ENCODE assay signal across 8 cellular contexts in the genomic region with DNA sequence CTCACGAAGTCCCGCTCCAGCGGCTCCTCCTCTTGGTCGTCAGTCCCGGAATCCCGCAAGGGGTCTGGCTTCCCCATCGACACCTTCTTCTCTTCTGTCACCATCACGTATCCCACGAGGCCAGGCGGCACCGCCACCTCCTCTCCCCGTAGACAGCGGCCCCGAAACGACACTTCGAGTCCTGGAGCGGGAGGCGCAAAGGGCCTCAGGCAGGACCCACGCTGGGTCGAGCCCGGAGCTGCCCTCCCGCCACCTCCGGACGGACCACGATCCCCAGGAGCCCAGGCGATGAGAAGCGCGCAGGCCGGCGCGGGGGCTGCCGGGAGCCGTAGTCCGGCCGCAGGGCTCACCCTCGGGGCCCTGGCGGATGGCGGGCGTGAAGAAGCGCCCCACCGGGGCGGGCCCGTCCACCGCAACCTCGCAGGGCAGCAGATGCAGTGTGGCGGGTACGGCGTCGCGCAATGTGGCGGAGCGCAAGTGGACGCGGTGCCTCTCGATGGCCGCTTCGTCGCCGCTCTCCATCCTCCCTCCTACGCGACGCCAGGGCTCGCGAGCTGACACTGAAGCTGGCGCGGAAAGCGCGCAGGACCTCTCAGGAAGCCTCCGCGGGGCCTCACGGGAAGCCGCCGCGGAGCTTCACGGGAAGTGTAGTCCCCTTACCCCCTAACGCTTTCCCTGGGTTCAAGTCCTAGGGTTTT.
DNase-seq lines count a peak whose midpoint lies in the region; ATAC-seq and FAIRE-seq lines count a peak whose summit lies in the region.

RNASEH2C (minus strand) TSS at position 562 of the 698 bp plus-strand sequence; CDS start at position 522, 40 bp downstream.

- H3K27ac ChIP-seq in ACC112 (ENCODE audit: low read depth, low read length) (peak within 1 kb of the TSS; percentile 59), caudate nucleus (ENCODE audit: low read depth, low read length) (peak within 1 kb of the TSS; percentile 88)

- H3K36me3 ChIP-seq in ACC112 (ENCODE audit: insufficient read depth, low read length) = no peaks in the 10 kb centered on the region

- ATAC-seq in GM18867 (IDR thresholded peaks at IDR 0.05; ENCODE audit: unreplicated experiment) (peak; percentile 72), HG03097 (IDR thresholded peaks at IDR 0.05; ENCODE audit: low FRiP score, unreplicated experiment) (peak; percentile 62)

- H3K79me2 ChIP-seq in ACC112 (ENCODE audit: control insufficient read depth, insufficient read depth, low read length, unreplicated experiment) = peaks cover 27% of the 10 kb centered on the region

- DNase-seq in NCI-H2196 treated with DMSO at 0.1 percent for 48 hours (lab: John Stamatoyannopoulos, UW; ENCODE audit: unreplicated experiment) = peak; percentile 70
- peak; percentile 57 to 65 (median 62) for DNase-seq in activated CD4-positive, CD25-positive, alpha-beta regulatory T cell (lab: John Stamatoyannopoulos, UW)
- peak in 60 of 61 donors; percentile 33 to 91 (median 82) for DNase-seq in caudate nucleus (lab: John Stamatoyannopoulos, UW)
- DNase-seq in stimulated activated CD4-positive, alpha-beta T cell treated with anti-CD3 and anti-CD28 coated beads, Interleukin-12 subunit alpha, Interleukin-12 subunit beta, amount 100 ng/mL, for 24 hours (ENCODE audit: low read depth in 2 of 2) = peak; percentile 57 to 71

- no peaks in the 10 kb centered on the region for H3K27me3 ChIP-seq in ACC112 (ENCODE audit: insufficient read depth, low read length)

- FAIRE-seq in islet of Langerhans (lab: Jason Lieb, UNC) = peak; percentile 56

- peak within 1 kb of the TSS; percentile 93 for H3K4me3 ChIP-seq in ACC112 (ENCODE audit: low read depth, low read length)

- peaks cover 11% of the 10 kb centered on the region for H3K4me1 ChIP-seq in ACC112 (ENCODE audit: control insufficient read depth, insufficient read depth, low read length, unreplicated experiment)

- peak within 1 kb of the TSS; percentile 58 for H2AFZ ChIP-seq in ACC112 (ENCODE audit: low read length, unreplicated experiment)

Comparison
In these comparisons a context has a peak if more than half of its experiments do, and no peak if none do; other contexts are left out.
1. Peak in every context shown above with its lines: DNase-seq, ATAC-seq, H3K4me3 ChIP-seq and H3K27ac ChIP-seq.